ENCODE assay signal across 5 cellular contexts in genomic region chr12:133264668-133265067, GRCh38. TPM values are rescaled to one million over a fixed set of nuclear protein-coding genes. Genes with fewer than 3 reads are reported as not detected.
"Had no signal": no experiment of that assay in that cellular context is flagged by ENCODE, and none has a peak within 500 bp of the region (broad histone marks: within the 10 kb centered on the region; RNA-seq: fewer than 3 reads in every experiment).

No MANE protein-coding gene starts in this region.

RNA-seq across cellular contexts. Expression of gene ANHX, which starts 29.0 kb away (rescaled TPM):
- total RNA-seq: GM23338, H1, H9, HT-29, IMR-90 had no signal
- polyA plus RNA-seq: GM23338, H1, IMR-90 had no signal
